19 cellular contexts compared by ENCODE assay signal in the genomic region with DNA sequence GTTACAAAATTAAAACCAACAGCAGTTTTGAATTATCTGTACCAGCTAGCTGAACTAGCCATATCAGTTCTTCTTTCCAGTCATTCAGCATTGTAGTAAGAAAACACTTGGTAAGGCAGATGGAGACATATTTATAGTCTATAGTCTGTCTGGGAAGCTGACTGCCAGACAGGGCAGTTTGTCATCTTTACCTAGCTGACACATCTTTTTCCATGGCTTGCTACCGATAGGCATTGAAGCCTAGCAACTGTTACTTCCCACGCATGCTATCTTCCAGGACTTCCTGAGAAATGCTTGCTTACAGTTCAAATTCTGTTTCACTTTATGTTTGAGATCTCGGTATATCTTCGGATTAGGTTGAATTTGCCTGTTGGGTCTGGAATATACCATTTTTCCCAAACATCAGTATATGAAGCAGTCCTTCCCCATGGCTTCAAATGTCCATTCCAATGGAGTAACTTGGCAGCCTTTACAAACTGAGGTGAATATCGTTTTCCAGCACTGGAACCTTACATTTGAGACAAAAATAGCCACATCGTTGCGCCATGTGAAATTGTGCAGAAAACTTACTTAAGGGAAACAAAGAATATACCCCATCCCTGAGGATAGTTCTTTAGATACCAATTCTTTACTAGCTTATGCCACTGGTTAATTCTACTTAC. TPM values are rescaled to one million over a fixed set of nuclear protein-coding genes. Genes with fewer than 3 reads are reported as not detected.
DNase-seq lines count a peak whose midpoint lies in the region; ATAC-seq and TF ChIP-seq lines count a peak whose summit lies in the region.
"Had no signal": no experiment of that assay in that cellular context is flagged by ENCODE, and none has a peak within 500 bp of the region (broad histone marks: within the 10 kb centered on the region; RNA-seq: fewer than 3 reads in every experiment).

No MANE protein-coding gene starts in this region.

- TSS peak; percentile 45 for BruUV-seq in HCT116 (replicated peaks; lab: Mats Ljungman, UMichigan)

- peak overlapping the region; percentile 47 for H3K27ac Mint-ChIP-seq in activated CD4-positive, alpha-beta memory T cell treated with anti-CD3 and anti-CD28 coated beads for 36 hours
- no peak overlapping the region for H3K27ac Mint-ChIP-seq in activated CD4-positive, alpha-beta memory T cell treated with anti-CD3 and anti-CD28 coated beads, Interleukin-2, amount 10 ng/mL, durations not matched to agents 7 days and 5 days
- H3K27ac Mint-ChIP-seq in activated T-helper 17 cell treated with anti-CD3 and anti-CD28 coated beads, Interleukin-2, amount 50 U/mL, for 72 hours: no peak overlapping the region
- no peak overlapping the region for H3K27ac Mint-ChIP-seq in stimulated activated effector memory CD8-positive, alpha-beta T cell treated with anti-CD3 and anti-CD28 coated beads, Interleukin-12 subunit alpha, Interleukin-12 subunit beta, amount 100 ng/mL, for 72 hours

- peaks cover 71% of the 10 kb centered on the region for H3K36me3 Mint-ChIP-seq in activated CD4-positive, alpha-beta memory T cell treated with anti-CD3 and anti-CD28 coated beads for 36 hours
- peaks cover 73% of the 10 kb centered on the region for H3K36me3 Mint-ChIP-seq in activated CD4-positive, alpha-beta memory T cell treated with anti-CD3 and anti-CD28 coated beads, Interleukin-2, amount 10 ng/mL, durations not matched to agents 7 days and 5 days (ENCODE audit: low read depth)
- peaks cover 97% of the 10 kb centered on the region for H3K36me3 Mint-ChIP-seq in activated T-helper 17 cell treated with anti-CD3 and anti-CD28 coated beads, Interleukin-2, amount 50 U/mL, for 72 hours (ENCODE audit: low read depth)
- peaks cover 100% of the 10 kb centered on the region for H3K36me3 Mint-ChIP-seq in stimulated activated effector memory CD8-positive, alpha-beta T cell treated with anti-CD3 and anti-CD28 coated beads, Interleukin-12 subunit alpha, Interleukin-12 subunit beta, amount 100 ng/mL, for 72 hours

- no peak overlapping the region for H3K27ac ChIP-seq in HCT116 (ENCODE audit: low read depth, low read length)
- H3K27ac ChIP-seq: A549; adrenal gland; BLaER1 treated with 17β-estradiol and CSF1 and Interleukin-3, amounts not matched to agents 10 nM and 100 nM; spleen had no signal

- H3K9me2 ChIP-seq in HCT116 (ENCODE audit: insufficient read depth): no peaks in the 10 kb centered on the region

- no peak overlapping the region for H3K4me3 Mint-ChIP-seq in activated CD4-positive, alpha-beta memory T cell treated with anti-CD3 and anti-CD28 coated beads for 36 hours
- H3K4me3 Mint-ChIP-seq in activated CD4-positive, alpha-beta memory T cell treated with anti-CD3 and anti-CD28 coated beads, Interleukin-2, amount 10 ng/mL, durations not matched to agents 7 days and 5 days: no peak overlapping the region
- peak overlapping the region; percentile 29 for H3K4me3 Mint-ChIP-seq in activated T-helper 17 cell treated with anti-CD3 and anti-CD28 coated beads, Interleukin-2, amount 50 U/mL, for 72 hours
- H3K4me3 Mint-ChIP-seq in stimulated activated effector memory CD8-positive, alpha-beta T cell treated with anti-CD3 and anti-CD28 coated beads, Interleukin-12 subunit alpha, Interleukin-12 subunit beta, amount 100 ng/mL, for 72 hours: no peak overlapping the region
- H3K4me3 Mint-ChIP-seq: effector memory CD8-positive, alpha-beta T cell had no signal

- POLR2A ChIA-PET in activated CD4-positive, alpha-beta memory T cell treated with anti-CD3 and anti-CD28 coated beads for 36 hours (lab: Charles Lee): interaction anchor here (0.6 to 4.1 kb wide), 3 partner anchors 11 to 375 kb away, joined by 3 to 14 read pairs (median 5); a partner anchor contains a TSS
- POLR2A ChIA-PET in activated CD4-positive, alpha-beta memory T cell treated with anti-CD3 and anti-CD28 coated beads, Interleukin-2, amount 10 ng/mL, durations not matched to agents 7 days and 5 days (lab: Charles Lee): interaction anchor here (1.7 to 3.8 kb wide), 2 partner anchors 8 to 11 kb away, joined by 5 to 24 read pairs; a partner anchor contains a TSS
- POLR2A ChIA-PET in HCT116 (lab: Charles Lee): interaction anchor here (0.6 kb wide), 1 partner anchor 8 kb away, joined by 3 read pairs; no protein-coding TSS in a partner anchor

- ATAC-seq in HCT116 (no peak; the same call in 1 of the 2 replicates), GM21381 (IDR thresholded peaks at IDR 0.05; ENCODE audit: unreplicated experiment) (no peak)
- peak; percentile 61 for ATAC-seq in activated T-helper 17 cell treated with anti-CD3 and anti-CD28 coated beads, Interleukin-2, amount 50 U/mL, for 72 hours (replicated peaks)
- no peak for ATAC-seq in stimulated activated effector memory CD8-positive, alpha-beta T cell treated with anti-CD3 and anti-CD28 coated beads, Interleukin-12 subunit alpha, Interleukin-12 subunit beta, amount 100 ng/mL, for 72 hours
- ATAC-seq: A549; effector memory CD8-positive, alpha-beta T cell; mucosa of descending colon had no signal

- no peak for DNase-seq in activated CD4-positive, alpha-beta memory T cell treated with anti-CD3 and anti-CD28 coated beads for 36 hours
- DNase-seq in activated CD4-positive, alpha-beta memory T cell treated with anti-CD3 and anti-CD28 coated beads, Interleukin-2, amount 10 ng/mL, durations not matched to agents 7 days and 5 days: no peak
- no peak for DNase-seq in HCT116 (ENCODE audit: low read depth, low spot score)
- DNase-seq in lung microvascular endothelial cell (ENCODE audit: low read depth in 2 of 2): peak; percentile 17 to 33
- DNase-seq in stimulated activated effector memory CD8-positive, alpha-beta T cell treated with anti-CD3 and anti-CD28 coated beads, Interleukin-12 subunit alpha, Interleukin-12 subunit beta, amount 100 ng/mL, for 72 hours (ENCODE audit: low spot score in 2 of 2): no peak
- no peak for DNase-seq in NCI-H2196 treated with DMSO at 0.1 percent for 48 hours (lab: John Stamatoyannopoulos, UW; ENCODE audit: unreplicated experiment)
- DNase-seq: adrenal gland; effector memory CD8-positive, alpha-beta T cell; mucosa of descending colon; NCI-H1048; NCI-H2107; NCI-H510A treated with DMSO at 0.1 percent for 48 hours; spleen; stimulated activated CD4-positive, alpha-beta T cell treated with anti-CD3 and anti-CD28 coated beads, Interleukin-4, amount 100 ng/mL, for 4 hours; SW 1271 had no signal

- intact Hi-C loops in activated CD4-positive, alpha-beta memory T cell treated with anti-CD3 and anti-CD28 coated beads for 36 hours (cut with micrococcal nuclease): no loop called here
- intact Hi-C loops in HCT116 (cut with micrococcal nuclease): no loop called here

- CTCF ChIA-PET in activated CD4-positive, alpha-beta memory T cell treated with anti-CD3 and anti-CD28 coated beads for 36 hours (lab: Charles Lee): interaction anchor here (1.5 kb wide), 1 partner anchor 150 kb away, joined by 3 read pairs; no protein-coding TSS in a partner anchor
- CTCF ChIA-PET in activated CD4-positive, alpha-beta memory T cell treated with anti-CD3 and anti-CD28 coated beads, Interleukin-2, amount 10 ng/mL, durations not matched to agents 7 days and 5 days (lab: Charles Lee): interaction anchor here (0.6 to 1.0 kb wide), 2 partner anchors 21 to 415 kb away, joined by 3 read pairs; no protein-coding TSS in a partner anchor
- CTCF ChIA-PET in HCT116 (lab: Charles Lee): no interaction called here

- TF ChIP-seq RAD21 in HCT116 (IDR thresholded peaks at IDR 0.05; ENCODE audit: low read depth): no peak

- H3K4me1 Mint-ChIP-seq in activated CD4-positive, alpha-beta memory T cell treated with anti-CD3 and anti-CD28 coated beads for 36 hours (ENCODE audit: low read depth): peaks cover 60% of the 10 kb centered on the region
- H3K4me1 Mint-ChIP-seq in activated CD4-positive, alpha-beta memory T cell treated with anti-CD3 and anti-CD28 coated beads, Interleukin-2, amount 10 ng/mL, durations not matched to agents 7 days and 5 days: peaks cover 26% of the 10 kb centered on the region
- H3K4me1 Mint-ChIP-seq in activated T-helper 17 cell treated with anti-CD3 and anti-CD28 coated beads, Interleukin-2, amount 50 U/mL, for 72 hours: peaks cover 30% of the 10 kb centered on the region
- H3K4me1 Mint-ChIP-seq in stimulated activated effector memory CD8-positive, alpha-beta T cell treated with anti-CD3 and anti-CD28 coated beads, Interleukin-12 subunit alpha, Interleukin-12 subunit beta, amount 100 ng/mL, for 72 hours: peaks cover 44% of the 10 kb centered on the region

- no peak for TF ChIP-seq CTCF in HCT116 (IDR thresholded peaks at IDR 0.05 in 2 of 3, conservative IDR thresholded peaks at IDR 0.05 in 1 of 3; ENCODE audit: borderline replicate concordance in 1 of 3, insufficient read depth in 1 of 3, low read depth in 2 of 3, low read length in 2 of 3)

- RAD21 ChIA-PET in HCT116 (lab: Charles Lee; ENCODE audit: low non-redundant PET in 1 of 2, low total read pairs in 2 of 2, uncharacterized antibody in 2 of 2, unreplicated experiment in 2 of 2): no interaction called here

- no peaks in the 10 kb centered on the region for H3K9me3 ChIP-seq in HCT116 (ENCODE audit: control insufficient read depth in 1 of 2, insufficient read depth in 1 of 2, low read depth in 1 of 2, low read length in 2 of 2)
- H3K9me3 ChIP-seq: A549; adrenal gland; BLaER1 treated with 17β-estradiol and CSF1 and Interleukin-3, amounts not matched to agents 10 nM and 100 nM; mucosa of descending colon; spleen had no signal

- H3K4me3 ChIP-seq in HCT116 (replicated peaks in 1 of 2; ENCODE audit: low read depth in 1 of 2, low read length in 2 of 2): no peak overlapping the region
- H3K4me3 ChIP-seq: A549; adrenal gland; BLaER1 treated with 17β-estradiol and CSF1 and Interleukin-3, amounts not matched to agents 10 nM and 100 nM; mucosa of descending colon; spleen had no signal

- H3K27me3 Mint-ChIP-seq in activated CD4-positive, alpha-beta memory T cell treated with anti-CD3 and anti-CD28 coated beads for 36 hours: no peaks in the 10 kb centered on the region
- no peaks in the 10 kb centered on the region for H3K27me3 Mint-ChIP-seq in activated CD4-positive, alpha-beta memory T cell treated with anti-CD3 and anti-CD28 coated beads, Interleukin-2, amount 10 ng/mL, durations not matched to agents 7 days and 5 days
- no peaks in the 10 kb centered on the region for H3K27me3 Mint-ChIP-seq in activated T-helper 17 cell treated with anti-CD3 and anti-CD28 coated beads, Interleukin-2, amount 50 U/mL, for 72 hours
- H3K27me3 Mint-ChIP-seq: effector memory CD8-positive, alpha-beta T cell had no signal

- no peaks in the 10 kb centered on the region for H3K27me3 ChIP-seq in HCT116 (ENCODE audit: insufficient read depth, low read length)
- H3K27me3 ChIP-seq: adrenal gland; BLaER1 treated with 17β-estradiol and CSF1 and Interleukin-3, amounts not matched to agents 10 nM and 100 nM; spleen had no signal

- peaks cover 41% of the 10 kb centered on the region for H3K79me2 ChIP-seq in HCT116 (ENCODE audit: insufficient read depth, low read length)

- no peaks in the 10 kb centered on the region for H3K9me3 Mint-ChIP-seq in activated CD4-positive, alpha-beta memory T cell treated with anti-CD3 and anti-CD28 coated beads for 36 hours
- no peaks in the 10 kb centered on the region for H3K9me3 Mint-ChIP-seq in activated CD4-positive, alpha-beta memory T cell treated with anti-CD3 and anti-CD28 coated beads, Interleukin-2, amount 10 ng/mL, durations not matched to agents 7 days and 5 days
- H3K9me3 Mint-ChIP-seq in activated T-helper 17 cell treated with anti-CD3 and anti-CD28 coated beads, Interleukin-2, amount 50 U/mL, for 72 hours: no peaks in the 10 kb centered on the region
- no peaks in the 10 kb centered on the region for H3K9me3 Mint-ChIP-seq in stimulated activated effector memory CD8-positive, alpha-beta T cell treated with anti-CD3 and anti-CD28 coated beads, Interleukin-12 subunit alpha, Interleukin-12 subunit beta, amount 100 ng/mL, for 72 hours
- H3K9me3 Mint-ChIP-seq: effector memory CD8-positive, alpha-beta T cell had no signal

- no peak overlapping the region for H3K4me2 ChIP-seq in HCT116 (ENCODE audit: low read length)
- H3K4me2 ChIP-seq: A549; BLaER1 treated with 17β-estradiol and CSF1 and Interleukin-3, amounts not matched to agents 10 nM and 100 nM had no signal

- H3K4me1 ChIP-seq in HCT116 (ENCODE audit: control insufficient read depth in 1 of 2, insufficient read depth in 2 of 2, low read length in 2 of 2): no peaks in the 10 kb centered on the region
- H3K4me1 ChIP-seq: adrenal gland had no signal

- H3K9ac ChIP-seq in HCT116 (ENCODE audit: low read length): no peak overlapping the region
- H3K9ac ChIP-seq: BLaER1 treated with 17β-estradiol and CSF1 and Interleukin-3, amounts not matched to agents 10 nM and 100 nM had no signal

- TF ChIP-seq POLR2A in HCT116 (IDR thresholded peaks at IDR 0.05; ENCODE audit: borderline replicate concordance, extremely low read depth, insufficient read depth, insufficient read length): no peak

- H3K36me3 ChIP-seq in HCT116 (ENCODE audit: control insufficient read depth in 1 of 2, insufficient read depth in 2 of 2, low read length in 2 of 2): peaks cover 65 to 75% of the 10 kb centered on the region in 2 experiments

- peaks cover 29% of the 10 kb centered on the region; the same call in 1 of the 2 replicates for H4K20me1 ChIP-seq in HCT116 (ENCODE audit: insufficient read depth)

- H2AFZ ChIP-seq in HCT116 (ENCODE audit: low read depth, low read length, poor library complexity, severe bottlenecking): no peak overlapping the region

RNA-seq across cellular contexts. Expression of a gene that starts 8.8 kb away (rescaled TPM):
- 100 to 1,000 TPM; 167 to 172 TPM for total RNA-seq in activated CD4-positive, alpha-beta memory T cell treated with anti-CD3 and anti-CD28 coated beads for 36 hours
- 10 to 100 TPM; 66.8 to 67.5 TPM for total RNA-seq in activated CD4-positive, alpha-beta memory T cell treated with anti-CD3 and anti-CD28 coated beads, Interleukin-2, amount 10 ng/mL, durations not matched to agents 7 days and 5 days
- total RNA-seq in HCT116 (2021; ENCODE audit: unreplicated experiment): 205 TPM
- 74.2 and 88.1 TPM in 2 replicates for polyA plus RNA-seq in HCT116 (2012)
- 100 to 1,000 TPM; 165 to 189 TPM for total RNA-seq in activated T-helper 17 cell treated with anti-CD3 and anti-CD28 coated beads, Interleukin-2, amount 50 U/mL, for 72 hours
- 47.5 and 63.1 TPM in 2 replicates for total RNA-seq in lung microvascular endothelial cell

RNA-seq across cellular contexts. Expression of a gene that starts 8.9 kb away (rescaled TPM):
- total RNA-seq in activated CD4-positive, alpha-beta memory T cell treated with anti-CD3 and anti-CD28 coated beads for 36 hours: 10 to 100 TPM; 52.3 to 59.2 TPM
- 10 to 100 TPM; 69.0 to 70.2 TPM for total RNA-seq in activated CD4-positive, alpha-beta memory T cell treated with anti-CD3 and anti-CD28 coated beads, Interleukin-2, amount 10 ng/mL, durations not matched to agents 7 days and 5 days
- total RNA-seq in HCT116 (2021; ENCODE audit: unreplicated experiment) (40.0 TPM), lung microvascular endothelial cell (42.7 and 53.2 TPM in 2 replicates)
- polyA plus RNA-seq in HCT116 (2012): 11.0 and 15.0 TPM in 2 replicates
- 10 to 100 TPM; 88.4 to 88.6 TPM for total RNA-seq in activated T-helper 17 cell treated with anti-CD3 and anti-CD28 coated beads, Interleukin-2, amount 50 U/mL, for 72 hours

RNA-seq across cellular contexts. Expression of a gene that starts 10.9 kb away (rescaled TPM):
- 10 to 100 TPM; 34.1 to 36.9 TPM for total RNA-seq in activated CD4-positive, alpha-beta memory T cell treated with anti-CD3 and anti-CD28 coated beads for 36 hours
- total RNA-seq in activated CD4-positive, alpha-beta memory T cell treated with anti-CD3 and anti-CD28 coated beads, Interleukin-2, amount 10 ng/mL, durations not matched to agents 7 days and 5 days: 10 to 100 TPM; 43.4 to 46.7 TPM
- total RNA-seq in HCT116 (2021; ENCODE audit: unreplicated experiment): 42.1 TPM
- 34.3 and 42.6 TPM in 2 replicates for polyA plus RNA-seq in HCT116 (2012)
- total RNA-seq in activated T-helper 17 cell treated with anti-CD3 and anti-CD28 coated beads, Interleukin-2, amount 50 U/mL, for 72 hours: 10 to 100 TPM; 34.6 to 37.3 TPM
- 41.0 and 47.2 TPM in 2 replicates for total RNA-seq in lung microvascular endothelial cell

RNA-seq across cellular contexts. Expression of a gene that starts 11.2 kb away (rescaled TPM):
- 100 to 1,000 TPM; 132 TPM for total RNA-seq in activated CD4-positive, alpha-beta memory T cell treated with anti-CD3 and anti-CD28 coated beads for 36 hours
- 100 to 1,000 TPM; 107 to 108 TPM for total RNA-seq in activated CD4-positive, alpha-beta memory T cell treated with anti-CD3 and anti-CD28 coated beads, Interleukin-2, amount 10 ng/mL, durations not matched to agents 7 days and 5 days
- total RNA-seq in HCT116 (2021; ENCODE audit: unreplicated experiment) (124 TPM), lung microvascular endothelial cell (30.2 and 38.4 TPM in 2 replicates)
- polyA plus RNA-seq in HCT116 (2012): 96.1 and 109 TPM in 2 replicates
- 100 to 1,000 TPM in 1 of 2 donors, 10 to 100 TPM in 1; 66.2 to 106 TPM for total RNA-seq in activated T-helper 17 cell treated with anti-CD3 and anti-CD28 coated beads, Interleukin-2, amount 50 U/mL, for 72 hours

Comparison
In these comparisons a context has a peak if more than half of its experiments do, and no peak if none do; other contexts are left out.
1. DNase-seq: peak in lung microvascular endothelial cell (2 of 2); none in activated CD4-positive, alpha-beta memory T cell treated with anti-CD3 and anti-CD28 coated beads for 36 hours (single experiment), activated CD4-positive, alpha-beta memory T cell treated with anti-CD3 and anti-CD28 coated beads, Interleukin-2, amount 10 ng/mL, durations not matched to agents 7 days and 5 days (single experiment), HCT116 (single experiment), stimulated activated effector memory CD8-positive, alpha-beta T cell treated with anti-CD3 and anti-CD28 coated beads, Interleukin-12 subunit alpha, Interleukin-12 subunit beta, amount 100 ng/mL, for 72 hours (0 of 2) and NCI-H2196 treated with DMSO at 0.1 percent for 48 hours (single experiment).